1 cellular context compared by ENCODE assay signal in genomic region chr17:45144199-45145034, GRCh38.
A peak's percentile ranks its signal among the peaks of the same experiment; 100 is the strongest.
TF ChIP-seq lines count a peak whose summit lies in the region.

No MANE protein-coding gene starts in this region.

TF ChIP-seq in WTC11, 78 proteins besides CTCF, POLR2A, EP300 and RAD21 (continued from another document):
- TF ChIP-seq ZNF532 (CRISPR knock-in tag; IDR thresholded peaks at IDR 0.05; ENCODE audit: borderline replicate concordance) (no peak), ATF1 (CRISPR knock-in tag; IDR thresholded peaks at IDR 0.05) (no peak), KAT7 (CRISPR knock-in tag; IDR thresholded peaks at IDR 0.05; ENCODE audit: borderline replicate concordance) (0 out of 2 replicates have a peak, but pooled peaks have one; percentile 42), NFE2L1 (CRISPR knock-in tag; IDR thresholded peaks at IDR 0.05) (0 out of 2 replicates have a peak, but pooled peaks have one; percentile 9), FOXK1 (CRISPR knock-in tag; IDR thresholded peaks at IDR 0.05) (no peak), SP1 (CRISPR knock-in tag; conservative IDR thresholded peaks at IDR 0.05) (peak; percentile 14; the same call in 1 of the 2 replicates), TP53 (CRISPR knock-in tag; IDR thresholded peaks at IDR 0.05) (peak; percentile 65; the same call in 1 of the 2 replicates), ZBTB21 (CRISPR knock-in tag; IDR thresholded peaks at IDR 0.05; ENCODE audit: borderline replicate concordance) (0 out of 2 replicates have a peak, but pooled peaks have one; percentile 73), ZMAT4 (CRISPR knock-in tag; IDR thresholded peaks at IDR 0.05) (0 out of 2 replicates have a peak, but pooled peaks have one; percentile 21), PREB (CRISPR knock-in tag; IDR thresholded peaks at IDR 0.05; ENCODE audit: borderline replicate concordance) (no peak), ZNF138 (CRISPR knock-in tag; conservative IDR thresholded peaks at IDR 0.05) (0 out of 2 replicates have a peak, but pooled peaks have one; percentile 56)
